In genomic region chr10:20879136-20879535, GRCh38 we compare ENCODE assay signal across 15 cellular contexts.
"Had no signal": no experiment of that assay in that cellular context is flagged by ENCODE, and none has a peak within 500 bp of the region (broad histone marks: within the 10 kb centered on the region; RNA-seq: fewer than 3 reads in every experiment).

No MANE protein-coding gene starts in this region.

- H3K27me3 ChIP-seq: heart left ventricle, pancreas, upper lobe of right lung had no signal

- DNase-seq: activated T-cell treated with anti-CD3 and anti-CD28 coated beads, Interleukin-2, amount 50 U/mL, for 1 hour; aorta; heart left ventricle; islet precursor cell; left cardiac atrium; mesenchymal stem cell; nephron progenitor cell; pancreas; psoas muscle; right cardiac atrium; stimulated activated CD4-positive, alpha-beta T cell treated with anti-CD3 and anti-CD28 coated beads, Interleukin-4, amount 100 ng/mL, for 24 hours; stimulated activated naive CD4-positive, alpha-beta T cell treated with Interleukin-2 at 50 U/mL for 16 hours; upper lobe of right lung; WERI-Rb-1 had no signal

- FAIRE-seq: endometrium, pancreas had no signal

- H3K4me1 ChIP-seq: pancreas, psoas muscle, upper lobe of right lung had no signal

- H3K9me3 ChIP-seq: heart left ventricle, pancreas, psoas muscle, upper lobe of right lung had no signal

- H3K27ac ChIP-seq: pancreas, psoas muscle, upper lobe of right lung, WERI-Rb-1 had no signal

- H3K4me3 ChIP-seq: heart left ventricle, pancreas, psoas muscle, upper lobe of right lung had no signal

- H3K36me3 ChIP-seq: pancreas, upper lobe of right lung, WERI-Rb-1 had no signal
